Comparison of ENCODE assay signal across 12 cellular contexts in genomic region chr20:6623989-6624388, GRCh38.
DNase-seq lines count a peak whose midpoint lies in the region; ATAC-seq lines count a peak whose summit lies in the region.
"Had no signal": no experiment of that assay in that cellular context is flagged by ENCODE, and none has a peak within 500 bp of the region (broad histone marks: within the 10 kb centered on the region; RNA-seq: fewer than 3 reads in every experiment).

No MANE protein-coding gene starts in this region.

- no peaks in the 10 kb centered on the region for H3K9me3 Mint-ChIP-seq in activated naive CD4-positive, alpha-beta T cell treated with anti-CD3 and anti-CD28 coated beads for 36 hours

- H3K27me3 Mint-ChIP-seq in activated naive CD4-positive, alpha-beta T cell treated with anti-CD3 and anti-CD28 coated beads for 36 hours (ENCODE audit: low read depth): no peaks in the 10 kb centered on the region
- H3K27me3 Mint-ChIP-seq: activated T-helper 17 cell treated with anti-CD3 and anti-CD28 coated beads, Interleukin-2, amount 50 U/mL, for 72 hours; CD8-positive, alpha-beta memory T cell had no signal

- H3K36me3 Mint-ChIP-seq in activated naive CD4-positive, alpha-beta T cell treated with anti-CD3 and anti-CD28 coated beads for 36 hours (ENCODE audit: low read depth): no peaks in the 10 kb centered on the region
- H3K36me3 Mint-ChIP-seq: CD8-positive, alpha-beta memory T cell had no signal

- intact Hi-C loops in activated naive CD4-positive, alpha-beta T cell treated with anti-CD3 and anti-CD28 coated beads for 36 hours (cut with micrococcal nuclease): no loop called here

- H3K4me1 Mint-ChIP-seq in activated naive CD4-positive, alpha-beta T cell treated with anti-CD3 and anti-CD28 coated beads for 36 hours (ENCODE audit: low read depth): no peaks in the 10 kb centered on the region
- H3K4me1 Mint-ChIP-seq: activated T-helper 17 cell treated with anti-CD3 and anti-CD28 coated beads, Interleukin-2, amount 50 U/mL, for 72 hours; CD8-positive, alpha-beta memory T cell had no signal

- H3K27ac Mint-ChIP-seq in activated naive CD4-positive, alpha-beta T cell treated with anti-CD3 and anti-CD28 coated beads for 36 hours: no peak overlapping the region
- H3K27ac Mint-ChIP-seq: activated T-helper 17 cell treated with anti-CD3 and anti-CD28 coated beads, Interleukin-2, amount 50 U/mL, for 72 hours; CD8-positive, alpha-beta memory T cell had no signal

- CTCF ChIA-PET in activated naive CD4-positive, alpha-beta T cell treated with anti-CD3 and anti-CD28 coated beads for 36 hours (lab: Charles Lee): no interaction called here

- peak; percentile 25 for DNase-seq in iPS DF 4.7 (ENCODE audit: extremely low read depth, low spot score)
- no peak for DNase-seq in NCI-H82 treated with DMSO at 0.1 percent for 48 hours (lab: John Stamatoyannopoulos, UW; ENCODE audit: unreplicated experiment)
- no peak for DNase-seq in NCI-H2171 (lab: John Stamatoyannopoulos, UW)
- DNase-seq in DMS79 treated with DMSO at 0.1 percent for 48 hours (lab: John Stamatoyannopoulos, UW): no peak
- DNase-seq in activated naive CD4-positive, alpha-beta T cell treated with anti-CD3 and anti-CD28 coated beads for 36 hours: no peak
- DNase-seq: CD8-positive, alpha-beta memory T cell; nucleus accumbens had no signal

- H3K4me3 Mint-ChIP-seq in activated naive CD4-positive, alpha-beta T cell treated with anti-CD3 and anti-CD28 coated beads for 36 hours: no peak overlapping the region
- H3K4me3 Mint-ChIP-seq: activated T-helper 17 cell treated with anti-CD3 and anti-CD28 coated beads, Interleukin-2, amount 50 U/mL, for 72 hours; CD8-positive, alpha-beta memory T cell had no signal

- peak; percentile 100 for ATAC-seq in GM18517 (IDR thresholded peaks at IDR 0.05; ENCODE audit: unreplicated experiment)
- peak; percentile 91 for ATAC-seq in GM21723 (IDR thresholded peaks at IDR 0.05; ENCODE audit: unreplicated experiment)
- peak; percentile 99 for ATAC-seq in HG03460 (IDR thresholded peaks at IDR 0.05; ENCODE audit: unreplicated experiment)
- ATAC-seq: activated T-helper 17 cell treated with anti-CD3 and anti-CD28 coated beads, Interleukin-2, amount 50 U/mL, for 72 hours; Panc1 had no signal
